ENCODE assay signal across 8 cellular contexts in genomic region chr13:27619093-27619705, GRCh38. TPM values are rescaled to one million over a fixed set of nuclear protein-coding genes. Genes with fewer than 3 reads are reported as not detected.
DNase-seq lines count a peak whose midpoint lies in the region; ATAC-seq, FAIRE-seq and TF ChIP-seq lines count a peak whose summit lies in the region.

No MANE protein-coding gene starts in this region.

- CTCF ChIA-PET in activated naive CD4-positive, alpha-beta T cell treated with anti-CD3 and anti-CD28 coated beads for 36 hours (lab: Charles Lee): interaction anchor here (0.6 to 1.8 kb wide), 4 partner anchors 95 to 628 kb away, joined by 3 to 5 read pairs (median 4); no protein-coding TSS in a partner anchor

- intact Hi-C loops in activated naive CD4-positive, alpha-beta T cell treated with anti-CD3 and anti-CD28 coated beads for 36 hours (cut with micrococcal nuclease): no loop called here
- intact Hi-C loops in left lung (cut with DNase I): no loop called here

- H3K9me3 ChIP-seq in astrocyte (ENCODE audit: insufficient read depth, low read depth, low read length): no peaks in the 10 kb centered on the region
- no peaks in the 10 kb centered on the region for H3K9me3 ChIP-seq in left lung
- peaks cover 0 to 3% (median 0%) of the 10 kb centered on the region in 4 donors for H3K9me3 ChIP-seq in upper lobe of left lung

- H3K9ac ChIP-seq in astrocyte (ENCODE audit: low read length): peak overlapping the region; percentile 84

- peak overlapping the region; percentile 64 for H3K27ac Mint-ChIP-seq in activated naive CD4-positive, alpha-beta T cell treated with anti-CD3 and anti-CD28 coated beads for 36 hours
- peak overlapping the region; percentile 93 for H3K27ac Mint-ChIP-seq in astrocyte (ENCODE audit: unreplicated experiment)

- H3K27me3 ChIP-seq in astrocyte (ENCODE audit: insufficient read depth, low read length) (no peaks in the 10 kb centered on the region), left lung (no peaks in the 10 kb centered on the region), upper lobe of left lung (no peaks in the 10 kb centered on the region)

- H3K4me3 ChIP-seq in astrocyte (ENCODE audit: insufficient read depth, low read depth, low read length) (peak overlapping the region; percentile 89), left lung (peak overlapping the region; percentile 90 to 94), upper lobe of left lung (peak overlapping the region; percentile 67 to 96 (median 88))

- H3K27me3 Mint-ChIP-seq in activated naive CD4-positive, alpha-beta T cell treated with anti-CD3 and anti-CD28 coated beads for 36 hours (ENCODE audit: low read depth): no peaks in the 10 kb centered on the region
- no peaks in the 10 kb centered on the region for H3K27me3 Mint-ChIP-seq in astrocyte (ENCODE audit: low read depth, unreplicated experiment)

- H3K36me3 ChIP-seq in astrocyte (ENCODE audit: insufficient read depth, low read length): peaks cover 4% of the 10 kb centered on the region
- peaks cover 0 to 6% of the 10 kb centered on the region in 2 donors for H3K36me3 ChIP-seq in left lung
- H3K36me3 ChIP-seq in upper lobe of left lung: peaks cover 0 to 4% (median 0%) of the 10 kb centered on the region in 4 donors

- no peak for DNase-seq in activated naive CD4-positive, alpha-beta T cell treated with anti-CD3 and anti-CD28 coated beads for 36 hours
- no peak for DNase-seq in activated naive CD4-positive, alpha-beta T cell treated with anti-CD3 and anti-CD28 coated beads, Interleukin-2, amount 50 U/mL, for 16 hours
- DNase-seq in astrocyte (ENCODE audit: low read depth) (peak; percentile 71), left lung (no peak), upper lobe of left lung (no peak), NCI-H146 treated with DMSO at 0.1 percent for 48 hours (lab: John Stamatoyannopoulos, UW; ENCODE audit: unreplicated experiment) (no peak), DMS114 treated with DMSO at 0.1 percent for 48 hours (lab: John Stamatoyannopoulos, UW; ENCODE audit: unreplicated experiment) (no peak)

- FAIRE-seq in astrocyte (lab: Jason Lieb, UNC): no peak

- H3K4me2 ChIP-seq in astrocyte (ENCODE audit: low read length): peak overlapping the region; percentile 95

- H3K36me3 Mint-ChIP-seq in activated naive CD4-positive, alpha-beta T cell treated with anti-CD3 and anti-CD28 coated beads for 36 hours (ENCODE audit: low read depth): peaks cover 23% of the 10 kb centered on the region
- peaks cover 11% of the 10 kb centered on the region for H3K36me3 Mint-ChIP-seq in astrocyte (ENCODE audit: low read depth, unreplicated experiment)

- ATAC-seq in left lung (no peak), upper lobe of left lung (ENCODE audit: low FRiP score in 2 of 2) (no peak), GM21619 (IDR thresholded peaks at IDR 0.05; ENCODE audit: unreplicated experiment) (no peak)

- H3K4me3 Mint-ChIP-seq in activated naive CD4-positive, alpha-beta T cell treated with anti-CD3 and anti-CD28 coated beads for 36 hours: peak overlapping the region; percentile 87
- peak overlapping the region; percentile 97 for H3K4me3 Mint-ChIP-seq in astrocyte (ENCODE audit: unreplicated experiment)

- peak in 3 of 4 donors; percentile 15 to 68 (median 21) for TF ChIP-seq POLR2A in upper lobe of left lung (IDR thresholded peaks at IDR 0.05)

- H3K4me1 ChIP-seq in astrocyte (ENCODE audit: insufficient read depth, low read length) (peaks cover 5% of the 10 kb centered on the region), left lung (peaks cover 11 to 45% of the 10 kb centered on the region in 2 donors), upper lobe of left lung (peaks cover 23 to 39% (median 32%) of the 10 kb centered on the region in 4 donors)

- TF ChIP-seq CTCF in astrocyte (IDR thresholded peaks at IDR 0.05; ENCODE audit: insufficient read depth, low read depth, low read length) (no peak), left lung (IDR thresholded peaks at IDR 0.05) (no peak), upper lobe of left lung (IDR thresholded peaks at IDR 0.05) (no peak)

- peaks cover 42% of the 10 kb centered on the region for H3K4me1 Mint-ChIP-seq in activated naive CD4-positive, alpha-beta T cell treated with anti-CD3 and anti-CD28 coated beads for 36 hours (ENCODE audit: low read depth)
- H3K4me1 Mint-ChIP-seq in astrocyte (ENCODE audit: low read depth, unreplicated experiment): peaks cover 21% of the 10 kb centered on the region

- no peak overlapping the region for H3K27ac ChIP-seq in astrocyte (ENCODE audit: low read depth, low read length)
- peak overlapping the region; percentile 93 for H3K27ac ChIP-seq in left lung
- peak overlapping the region; percentile 96 to 100 (median 98) for H3K27ac ChIP-seq in upper lobe of left lung

- H4K20me1 ChIP-seq in astrocyte (ENCODE audit: insufficient read depth, low read length): peaks cover 55% of the 10 kb centered on the region

- no peaks in the 10 kb centered on the region for H3K9me3 Mint-ChIP-seq in activated naive CD4-positive, alpha-beta T cell treated with anti-CD3 and anti-CD28 coated beads for 36 hours
- no peaks in the 10 kb centered on the region for H3K9me3 Mint-ChIP-seq in astrocyte (ENCODE audit: unreplicated experiment)

- TF ChIP-seq EP300 in upper lobe of left lung (IDR thresholded peaks at IDR 0.05): no peak

- peaks cover 77% of the 10 kb centered on the region for H3K79me2 ChIP-seq in astrocyte (ENCODE audit: insufficient read depth, low read length)

- peak overlapping the region; percentile 91 for H2AFZ ChIP-seq in astrocyte (ENCODE audit: low read depth, low read length)

- WGBS in upper lobe of left lung, 2 donors: 33 to 39% methylated on average over 10 of the region's 10 CpGs

RNA-seq across cellular contexts. Expression of gene LNX2, which starts 1.1 kb away (rescaled TPM):
- 1 to 10 TPM; 5.8 to 6.4 TPM for total RNA-seq in activated naive CD4-positive, alpha-beta T cell treated with anti-CD3 and anti-CD28 coated beads for 36 hours
- total RNA-seq in astrocyte (7.7 and 8.7 TPM in 2 replicates), left lung (10 to 100 TPM; 24.8 to 25.9 TPM), upper lobe of left lung (10 to 100 TPM; 20.4 to 75.3 (median 33.2) TPM)

RNA-seq across cellular contexts. Expression of gene POLR1D, which starts 2.5 kb away (rescaled TPM):
- 100 to 1,000 TPM; 132 to 142 TPM for total RNA-seq in activated naive CD4-positive, alpha-beta T cell treated with anti-CD3 and anti-CD28 coated beads for 36 hours
- 106 and 118 TPM in 2 replicates for total RNA-seq in astrocyte
- total RNA-seq in left lung: 100 to 1,000 TPM; 100 to 121 TPM
- 100 to 1,000 TPM in 5 of 6 donors, 10 to 100 TPM in 1; 99.6 to 186 (median 122) TPM for total RNA-seq in upper lobe of left lung
